ENCODE assay signal across 1 cellular context in genomic region chr18:36770315-36770946, GRCh38.
TF ChIP-seq lines count a peak whose summit lies in the region.

No MANE protein-coding gene starts in this region.

TF ChIP-seq in WTC11, 78 proteins besides CTCF, POLR2A, EP300 and RAD21 (continued from another document):
- TF ChIP-seq FOXP4 (CRISPR knock-in tag; IDR thresholded peaks at IDR 0.05) (no peak), HMGXB4 (CRISPR knock-in tag; IDR thresholded peaks at IDR 0.05) (no peak), EMX1 (CRISPR knock-in tag; IDR thresholded peaks at IDR 0.05) (no peak), ZNF512 (CRISPR knock-in tag; IDR thresholded peaks at IDR 0.05; ENCODE audit: borderline replicate concordance) (no peak), SP1 (CRISPR knock-in tag; conservative IDR thresholded peaks at IDR 0.05) (no peak), ELF4 (CRISPR knock-in tag; IDR thresholded peaks at IDR 0.05; ENCODE audit: low read depth) (no peak), CBFB (CRISPR knock-in tag; IDR thresholded peaks at IDR 0.05; ENCODE audit: low read depth) (no peak), ATF1 (CRISPR knock-in tag; IDR thresholded peaks at IDR 0.05) (no peak)
